Comparison of ENCODE assay signal across 20 cellular contexts in genomic region chr15:90916461-90916860, GRCh38. TPM values are rescaled to one million over a fixed set of nuclear protein-coding genes. Genes with fewer than 3 reads are reported as not detected.
DNase-seq lines count a peak whose midpoint lies in the region; ATAC-seq and TF ChIP-seq lines count a peak whose summit lies in the region.
"Had no signal": no experiment of that assay in that cellular context is flagged by ENCODE, and none has a peak within 500 bp of the region (broad histone marks: within the 10 kb centered on the region; RNA-seq: fewer than 3 reads in every experiment).

No MANE protein-coding gene starts in this region.

- H2BK5ac ChIP-seq in IMR-90 (ENCODE audit: low read depth, low read length, poor library complexity, severe bottlenecking): no peak overlapping the region

- H3K9me1 ChIP-seq in IMR-90 (ENCODE audit: insufficient read depth, low read length): peaks cover 3% of the 10 kb centered on the region; the same call in 1 of the 2 replicates

- H3K9ac ChIP-seq in BLaER1 (no peak overlapping the region), IMR-90 (ENCODE audit: low read depth, low read length) (no peak overlapping the region), rectal smooth muscle tissue (ENCODE audit: low read length) (no peak overlapping the region)
- H3K9ac ChIP-seq: SK-N-SH had no signal

- H4K5ac ChIP-seq in IMR-90 (ENCODE audit: low read depth, low read length): no peak overlapping the region

- H3K4me2 ChIP-seq in BLaER1 (no peak overlapping the region), IMR-90 (ENCODE audit: low read depth, low read length) (no peak overlapping the region)
- H3K4me2 ChIP-seq: SK-N-SH had no signal

- H3K9me3 ChIP-seq in BLaER1 (no peaks in the 10 kb centered on the region), IMR-90 (ENCODE audit: control insufficient read depth, insufficient read depth, low read length) (no peaks in the 10 kb centered on the region)
- H3K9me3 ChIP-seq: ovary, SK-N-SH, vagina had no signal

- no peak overlapping the region for H2BK120ac ChIP-seq in IMR-90 (ENCODE audit: low read depth, low read length)

- no peak for ATAC-seq in IMR-90 (ENCODE audit: low read depth)
- no peak for ATAC-seq in left cardiac atrium
- ATAC-seq in GM18873 (IDR thresholded peaks at IDR 0.05; ENCODE audit: low FRiP score, unreplicated experiment): no peak
- no peak for ATAC-seq in GM21825 (IDR thresholded peaks at IDR 0.05; ENCODE audit: unreplicated experiment)

- 0 out of 4 replicates have a peak overlapping the region, but pooled peaks of 1 of the 2 experiments have one; percentile 35 for H4K8ac ChIP-seq in IMR-90 (ENCODE audit: low read depth in 2 of 2, low read length in 2 of 2)

- H4K91ac ChIP-seq in IMR-90 (ENCODE audit: insufficient read depth, low read depth, low read length): no peak overlapping the region

- H3K4me1 ChIP-seq in BLaER1 (peaks cover 25% of the 10 kb centered on the region), IMR-90 (ENCODE audit: control insufficient read depth, insufficient read depth, low read length) (peaks cover 10% of the 10 kb centered on the region; the same call in 1 of the 2 replicates), rectal smooth muscle tissue (ENCODE audit: control insufficient read depth, insufficient read depth, low read length) (no peaks in the 10 kb centered on the region)
- H3K4me1 ChIP-seq: vagina had no signal

- H3K4me3 ChIP-seq in BLaER1 (no peak overlapping the region), IMR-90 (ENCODE audit: insufficient read depth, low read depth, low read length) (no peak overlapping the region), rectal smooth muscle tissue (ENCODE audit: low read length) (no peak overlapping the region)
- H3K4me3 ChIP-seq: ovary, vagina had no signal

- DNase-seq in IMR-90 (no peak), left cardiac atrium (peak; percentile 3), GM10248 (ENCODE audit: extremely low spot score) (no peak), DMS114 treated with DMSO at 0.1 percent for 48 hours (lab: John Stamatoyannopoulos, UW; ENCODE audit: unreplicated experiment) (no peak)
- DNase-seq: activated CD4-positive, alpha-beta T cell treated with anti-CD3 and anti-CD28 coated beads, Interleukin-2, amount 10 ng/mL, durations not matched to agents 7 days and 5 days; cerebellar nuclear complex; HCEC 1CT; NCI-H1048; NCI-H1694 treated with DMSO at 0.1 percent for 48 hours; NCI-H526 treated with DMSO at 0.1 percent for 48 hours; SK-N-SH; stimulated activated CD4-positive, alpha-beta T cell treated with anti-CD3 and anti-CD28 coated beads, Interleukin-1b, Interleukin-23, amount 100 ng/mL, for 48 hours; T-helper 2 cell had no signal

- in situ Hi-C loops in IMR-90 (cut with MboI; ENCODE audit: low sequenced_read_pairs): no loop called here

- no peak overlapping the region for H2BK15ac ChIP-seq in IMR-90 (ENCODE audit: low read depth, low read length)

- no peaks in the 10 kb centered on the region for H4K20me1 ChIP-seq in BLaER1
- H4K20me1 ChIP-seq in IMR-90 (ENCODE audit: insufficient read depth, low read length): no peaks in the 10 kb centered on the region

- H3K14ac ChIP-seq in IMR-90 (replicated peaks; ENCODE audit: low read depth, low read length): no peak overlapping the region

- H3K79me1 ChIP-seq in IMR-90 (ENCODE audit: low read depth in 1 of 2, low read length in 2 of 2): no peaks in the 10 kb centered on the region

- WGBS in IMR-90 (ENCODE audit: extremely low coverage in 2 of 2, insufficient read length in 1 of 2), 2 experiments: 85% methylated on average over 9 of the region's 11 CpGs; no CpG with 5 or more reads in 1 of the 2 experiments

- no peak for TF ChIP-seq POLR2A in IMR-90 (IDR thresholded peaks at IDR 0.05; ENCODE audit: low read depth, low read length)

- no peaks in the 10 kb centered on the region for H3K27me3 ChIP-seq in BLaER1
- H3K27me3 ChIP-seq in IMR-90 (ENCODE audit: control insufficient read depth, insufficient read depth, low read length): no peaks in the 10 kb centered on the region
- H3K27me3 ChIP-seq in rectal smooth muscle tissue (ENCODE audit: control insufficient read depth, insufficient read depth, low read length): no peaks in the 10 kb centered on the region
- H3K27me3 ChIP-seq: ovary, vagina had no signal

- TF ChIP-seq CTCF in IMR-90 (conservative IDR thresholded peaks at IDR 0.05; ENCODE audit: low read depth, low read length) (no peak), GM10248 (IDR thresholded peaks at IDR 0.05; ENCODE audit: control extremely low read depth, extremely low read depth, low read depth, missing control alignments) (no peak)

- peaks cover 100% of the 10 kb centered on the region for H3K36me3 ChIP-seq in BLaER1
- peaks cover 45% of the 10 kb centered on the region for H3K36me3 ChIP-seq in IMR-90 (ENCODE audit: control insufficient read depth, insufficient read depth, low read length)
- peaks cover 70% of the 10 kb centered on the region for H3K36me3 ChIP-seq in rectal smooth muscle tissue (ENCODE audit: control insufficient read depth, insufficient read depth, low read length)
- H3K36me3 ChIP-seq: ovary had no signal

- H2AK9ac ChIP-seq in IMR-90 (replicated peaks; ENCODE audit: low read depth, low read length, poor library complexity): no peak overlapping the region

- H3K18ac ChIP-seq in IMR-90 (ENCODE audit: low read depth, low read length): no peak overlapping the region

- H3K27ac ChIP-seq in BLaER1 (peak overlapping the region; percentile 74), IMR-90 (ENCODE audit: insufficient read depth, low read length) (no peak overlapping the region), rectal smooth muscle tissue (ENCODE audit: low read depth, low read length) (peak overlapping the region; percentile 17)
- H3K27ac ChIP-seq: C4-2B, ovary, vagina had no signal

- H2AFZ ChIP-seq in IMR-90 (replicated peaks; ENCODE audit: low read length, poor library complexity): peak overlapping the region; percentile 24

- TF ChIP-seq RAD21 in IMR-90 (IDR thresholded peaks at IDR 0.05; ENCODE audit: low read length): no peak

- no TSS peak for BruUV-seq in IMR-90 (replicated peaks; lab: Mats Ljungman, UMichigan)

- no peak overlapping the region for H2BK20ac ChIP-seq in IMR-90 (ENCODE audit: low read depth, low read length)

- H3K4ac ChIP-seq in IMR-90 (ENCODE audit: low read depth, low read length): no peak overlapping the region

- H2AK5ac ChIP-seq in IMR-90 (ENCODE audit: low read depth, low read length): peak overlapping the region; percentile 23; the same call in 1 of the 2 replicates

- CTCF ChIA-PET in IMR-90 (lab: Yijun Ruan, JAX) (no interaction called here), GM10248 (lab: Yijun Ruan, JAX) (interaction anchor here (3.7 to 4.8 kb wide), 2 partner anchors 13 to 16 kb away, joined by 36 to 38 read pairs; partner anchors contain the start of genes HDDC3, MAN2A2 and UNC45A)

- POLR2A ChIA-PET in IMR-90 (lab: Charles Lee; ENCODE audit: unreplicated experiment) (no interaction called here), GM10248 (lab: Yijun Ruan, JAX) (no interaction called here)

- no peak overlapping the region for H3K23ac ChIP-seq in IMR-90 (ENCODE audit: low read depth, low read length)

- intact Hi-C loops in IMR-90 (cut with micrococcal nuclease) (no loop called here), left cardiac atrium (cut with DNase I) (no loop called here)

- H3K56ac ChIP-seq in IMR-90 (ENCODE audit: extremely low read depth, insufficient read depth, low read length): no peak overlapping the region

- dilution Hi-C loops in IMR-90 (cut with HindIII; ENCODE audit: low sequenced_read_pairs, unreplicated experiment): no loop called here

TF ChIP-seq in IMR-90, 13 proteins besides CTCF, POLR2A, EP300 and RAD21:
- no peak for TF ChIP-seq MAZ (IDR thresholded peaks at IDR 0.05; ENCODE audit: borderline replicate concordance, low read depth, low read length)
TF ChIP-seq in IMR-90: peak in this region for 0.

RNA-seq across cellular contexts. Expression of gene MAN2A2, which starts 13.4 kb away (rescaled TPM):
- total RNA-seq in IMR-90 (2012; rRNA removed) (3.4 and 6.1 TPM in 2 replicates), left cardiac atrium (10 to 100 TPM; 79.3 to 83.2 TPM)
- 52.5 and 55.5 TPM in 2 replicates for polyA plus RNA-seq in IMR-90 (2012; rRNA removed)
- polyA plus RNA-seq in IMR-90 (2012; cell fraction: cytosol; rRNA removed): 22.5 and 26.8 TPM in 2 replicates
- 104 and 294 TPM in 2 replicates for polyA plus RNA-seq in IMR-90 (2012; cell fraction: nucleus; rRNA removed; ENCODE audit: low replicate concordance)

RNA-seq across cellular contexts. Expression of gene HDDC3, which starts 15.9 kb away (rescaled TPM):
- 7.2 and 7.9 TPM in 2 replicates for total RNA-seq in IMR-90 (2012; rRNA removed)
- polyA plus RNA-seq in IMR-90 (2012; rRNA removed): 10.7 and 10.8 TPM in 2 replicates
- 13.8 and 14.7 TPM in 2 replicates for polyA plus RNA-seq in IMR-90 (2012; cell fraction: cytosol; rRNA removed)
- polyA plus RNA-seq in IMR-90 (2012; cell fraction: nucleus; rRNA removed; ENCODE audit: low replicate concordance): 11.7 and 12.4 TPM in 2 replicates
- total RNA-seq in left cardiac atrium: 10 to 100 TPM; 12.2 to 17.1 TPM

RNA-seq across cellular contexts. Expression of gene UNC45A, which starts 18.6 kb away (rescaled TPM):
- 85.3 and 100 TPM in 2 replicates for total RNA-seq in IMR-90 (2012; rRNA removed)
- 68.9 and 77.5 TPM in 2 replicates for polyA plus RNA-seq in IMR-90 (2012; rRNA removed)
- 58.6 and 77.5 TPM in 2 replicates for polyA plus RNA-seq in IMR-90 (2012; cell fraction: cytosol; rRNA removed)
- 120 and 174 TPM in 2 replicates for polyA plus RNA-seq in IMR-90 (2012; cell fraction: nucleus; rRNA removed; ENCODE audit: low replicate concordance)
- 10 to 100 TPM; 27.3 to 29.5 TPM for total RNA-seq in left cardiac atrium

RNA-seq across cellular contexts. Expression of gene FES, which starts 32.2 kb away (rescaled TPM):
- total RNA-seq in IMR-90 (2012; rRNA removed) (9.7 and 11.7 TPM in 2 replicates), left cardiac atrium (10 to 100 TPM; 26.9 to 29.2 TPM)
- polyA plus RNA-seq in IMR-90 (2012; rRNA removed): 10.5 and 12.5 TPM in 2 replicates
- polyA plus RNA-seq in IMR-90 (2012; cell fraction: cytosol; rRNA removed): 7.8 and 7.9 TPM in 2 replicates
- 61.9 and 147 TPM in 2 replicates for polyA plus RNA-seq in IMR-90 (2012; cell fraction: nucleus; rRNA removed; ENCODE audit: low replicate concordance)

RNA-seq across cellular contexts. Expression of gene RCCD1, which starts 38.2 kb away (rescaled TPM):
- total RNA-seq in IMR-90 (2012; rRNA removed) (3.9 and 4.4 TPM in 2 replicates), left cardiac atrium (10 to 100 TPM in 1 of 2 donors, 1 to 10 TPM in 1; 8.4 to 10.6 TPM)
- 9.9 TPM in 2 replicates for polyA plus RNA-seq in IMR-90 (2012; rRNA removed)
- polyA plus RNA-seq in IMR-90 (2012; cell fraction: cytosol; rRNA removed): 10.6 and 11.0 TPM in 2 replicates
- polyA plus RNA-seq in IMR-90 (2012; cell fraction: nucleus; rRNA removed; ENCODE audit: low replicate concordance): 36.7 and 43.3 TPM in 2 replicates

Comparison
In these comparisons a context has a peak if more than half of its experiments do, and no peak if none do; other contexts are left out.
1. RNA of gene MAN2A2, which starts 13.4 kb away (total RNA-seq): 79.3 to 83.2 TPM in left cardiac atrium; 3.4 to 6.1 TPM in IMR-90; every median in the first group is over 10 times any median in the second.